In genomic region chr14:71439247-71439646, GRCh38 we compare ENCODE assay signal across 19 cellular contexts.
A peak's percentile ranks its signal among the peaks of the same experiment; 100 is the strongest.
DNase-seq lines count a peak whose midpoint lies in the region; ATAC-seq and TF ChIP-seq lines count a peak whose summit lies in the region.
"Had no signal": no experiment of that assay in that cellular context is flagged by ENCODE, and none has a peak within 500 bp of the region (broad histone marks: within the 10 kb centered on the region; RNA-seq: fewer than 3 reads in every experiment).

No MANE protein-coding gene starts in this region.

- H3K27ac Mint-ChIP-seq in activated naive CD4-positive, alpha-beta T cell treated with anti-CD3 and anti-CD28 coated beads, Interleukin-2, amount 50 U/mL, for 24 hours: peak overlapping the region; percentile 55
- H3K27ac Mint-ChIP-seq in nephron: peak overlapping the region; percentile 87 to 94 (median 92)
- H3K27ac Mint-ChIP-seq: activated naive CD8-positive, alpha-beta T cell treated with anti-CD3 and anti-CD28 coated beads, Interleukin-2, amount 10 ng/mL, durations not matched to agents 7 days and 5 days had no signal

- peaks cover 16% of the 10 kb centered on the region for H3K4me1 Mint-ChIP-seq in activated naive CD4-positive, alpha-beta T cell treated with anti-CD3 and anti-CD28 coated beads, Interleukin-2, amount 50 U/mL, for 24 hours
- H3K4me1 Mint-ChIP-seq in nephron: peaks cover 30% of the 10 kb centered on the region

- TF ChIP-seq CTCF in nephron (IDR thresholded peaks at IDR 0.05; ENCODE audit: unreplicated experiment in 3 of 3): no peak

- 18 to 38% methylated on average over 1 of the region's 1 CpG for WGBS in aorta, 2 donors
- 83% methylated on average over 1 of the region's 1 CpG for WGBS in right cardiac atrium

- no peak for ATAC-seq in aorta (ENCODE audit: low FRiP score)
- ATAC-seq in right cardiac atrium: no peak
- no peak for ATAC-seq in GM21390 (IDR thresholded peaks at IDR 0.05; ENCODE audit: unreplicated experiment)
- ATAC-seq: activated T-cell treated with anti-CD3 and anti-CD28 coated beads, Interleukin-2, amount 50 U/mL, for 4 hours; naive thymus-derived CD8-positive, alpha-beta T cell had no signal

- no peak for DNase-seq in activated naive CD4-positive, alpha-beta T cell treated with Interleukin-2 at 50 U/mL for 16 hours
- DNase-seq in aorta (no peak), NCI-H2227 (lab: John Stamatoyannopoulos, UW; ENCODE audit: unreplicated experiment) (no peak), right cardiac atrium (no peak)
- DNase-seq: activated CD4-positive, alpha-beta T cell treated with anti-CD3 and anti-CD28 coated beads, Interleukin-2, amount 50 U/mL, for 48 hours; activated naive CD8-positive, alpha-beta T cell treated with anti-CD3 and anti-CD28 coated beads, Interleukin-2, amount 10 ng/mL, durations not matched to agents 7 days and 5 days; activated T-cell treated with anti-CD3 and anti-CD28 coated beads, Interleukin-2, amount 50 U/mL, for 4 hours; CD4-positive, alpha-beta memory T cell; colonic mucosa; Kasumi-1; left lung; naive thymus-derived CD8-positive, alpha-beta T cell; NCI-H1436 treated with DMSO at 0.1 percent for 48 hours; testis had no signal

- H3K4me3 ChIP-seq in endocrine pancreas (ENCODE audit: control insufficient read depth, insufficient read depth, low read length) (peak overlapping the region; percentile 59), aorta (ENCODE audit: low read length in 2 of 2) (no peak overlapping the region), right cardiac atrium (ENCODE audit: low read length) (no peak overlapping the region)
- H3K4me3 ChIP-seq: colonic mucosa, left lung, testis had no signal

- H3K4me1 ChIP-seq in endocrine pancreas (ENCODE audit: control insufficient read depth, insufficient read depth, low read length) (peaks cover 19% of the 10 kb centered on the region), aorta (ENCODE audit: control insufficient read depth in 1 of 2, insufficient read depth in 2 of 2, low read length in 2 of 2) (peaks cover 0 to 2% of the 10 kb centered on the region in 2 donors), right cardiac atrium (ENCODE audit: control insufficient read depth, insufficient read depth, low read length) (peaks cover 1% of the 10 kb centered on the region)
- H3K4me1 ChIP-seq: colonic mucosa had no signal

- no peak overlapping the region for H3K4me3 Mint-ChIP-seq in activated naive CD4-positive, alpha-beta T cell treated with anti-CD3 and anti-CD28 coated beads, Interleukin-2, amount 50 U/mL, for 24 hours
- H3K4me3 Mint-ChIP-seq in nephron: peak overlapping the region in 1 of 3 experiments; percentile 51
- H3K4me3 Mint-ChIP-seq: activated naive CD8-positive, alpha-beta T cell treated with anti-CD3 and anti-CD28 coated beads, Interleukin-2, amount 10 ng/mL, durations not matched to agents 7 days and 5 days; activated T-cell treated with anti-CD3 and anti-CD28 coated beads, Interleukin-2, amount 50 U/mL, for 4 hours; CD4-positive, alpha-beta memory T cell; naive thymus-derived CD8-positive, alpha-beta T cell had no signal

- H3K27ac ChIP-seq in aorta (ENCODE audit: low read depth in 1 of 2, low read length in 2 of 2) (peak overlapping the region; percentile 47 to 84), right cardiac atrium (ENCODE audit: low read length) (no peak overlapping the region)
- H3K27ac ChIP-seq: 22Rv1, colonic mucosa, left lung, testis had no signal

- H3K27me3 ChIP-seq in endocrine pancreas (ENCODE audit: control insufficient read depth, insufficient read depth, low read length) (no peaks in the 10 kb centered on the region), aorta (ENCODE audit: control insufficient read depth in 1 of 2, insufficient read depth in 2 of 2, low read length in 1 of 2) (no peaks in the 10 kb centered on the region), right cardiac atrium (ENCODE audit: control insufficient read depth, insufficient read depth) (no peaks in the 10 kb centered on the region)
- H3K27me3 ChIP-seq: colonic mucosa, left lung, testis had no signal

- H3K36me3 ChIP-seq in endocrine pancreas (ENCODE audit: control insufficient read depth, insufficient read depth, low read length) (no peaks in the 10 kb centered on the region), aorta (ENCODE audit: control insufficient read depth in 1 of 2, insufficient read depth in 2 of 2, low read length in 1 of 2) (no peaks in the 10 kb centered on the region)
- H3K36me3 ChIP-seq: colonic mucosa, left lung had no signal

- H3K27me3 Mint-ChIP-seq in activated naive CD4-positive, alpha-beta T cell treated with anti-CD3 and anti-CD28 coated beads, Interleukin-2, amount 50 U/mL, for 24 hours: no peaks in the 10 kb centered on the region
- H3K27me3 Mint-ChIP-seq in nephron (ENCODE audit: low read depth): no peaks in the 10 kb centered on the region
- H3K27me3 Mint-ChIP-seq: activated naive CD8-positive, alpha-beta T cell treated with anti-CD3 and anti-CD28 coated beads, Interleukin-2, amount 10 ng/mL, durations not matched to agents 7 days and 5 days; CD4-positive, alpha-beta memory T cell; naive thymus-derived CD8-positive, alpha-beta T cell had no signal

- no peak overlapping the region for H3K9ac ChIP-seq in endocrine pancreas (ENCODE audit: control insufficient read depth, insufficient read depth, low read length)

- intact Hi-C loops in aorta (cut with DNase I) (no loop called here), right cardiac atrium (cut with DNase I) (no loop called here)

- H3K36me3 Mint-ChIP-seq in activated naive CD4-positive, alpha-beta T cell treated with anti-CD3 and anti-CD28 coated beads, Interleukin-2, amount 50 U/mL, for 24 hours: peaks cover 17% of the 10 kb centered on the region
- H3K36me3 Mint-ChIP-seq in nephron (ENCODE audit: low read depth): peaks cover 5% of the 10 kb centered on the region

- H3K9me3 ChIP-seq in endocrine pancreas (ENCODE audit: control insufficient read depth, low read length) (no peaks in the 10 kb centered on the region), aorta (ENCODE audit: control insufficient read depth, low read length) (no peaks in the 10 kb centered on the region), right cardiac atrium (ENCODE audit: control insufficient read depth, low read length) (no peaks in the 10 kb centered on the region)
- H3K9me3 ChIP-seq: colonic mucosa, testis had no signal

- H3K9me3 Mint-ChIP-seq in activated naive CD4-positive, alpha-beta T cell treated with anti-CD3 and anti-CD28 coated beads, Interleukin-2, amount 50 U/mL, for 24 hours: no peaks in the 10 kb centered on the region
- H3K9me3 Mint-ChIP-seq in nephron: peaks cover 3% of the 10 kb centered on the region
- H3K9me3 Mint-ChIP-seq: activated T-cell treated with anti-CD3 and anti-CD28 coated beads, Interleukin-2, amount 50 U/mL, for 4 hours had no signal
